ENCODE assay signal across 24 cellular contexts in genomic region chr1:94677714-94678113, GRCh38.
"Had no signal": no experiment of that assay in that cellular context is flagged by ENCODE, and none has a peak within 500 bp of the region (broad histone marks: within the 10 kb centered on the region; RNA-seq: fewer than 3 reads in every experiment).

No MANE protein-coding gene starts in this region.

- H3K27ac Mint-ChIP-seq: activated CD8-positive, alpha-beta T cell treated with anti-CD3 and anti-CD28 coated beads, Interleukin-2, amount 10 ng/mL, durations not matched to agents 7 days and 5 days; activated naive CD8-positive, alpha-beta T cell treated with anti-CD3 and anti-CD28 coated beads, Interleukin-2, amount 50 U/mL, for 24 hours; activated T-helper 1 cell treated with anti-CD3 and anti-CD28 coated beads, Interleukin-12 subunit alpha, Interleukin-12 subunit beta, Interleukin-2, Interleukin-4 antibody, amounts not matched to agents 30 ng/mL and 10 ng/mL and 1 ng/mL, durations not matched to agents 14 hours and 24 hours and 36 hours; brain; dendritic cell treated with granulocyte-macrophage colony-stimulating factor and Interleukin-4, amounts not matched to agents 40 ng/mL and 50 ng/mL, for 4 days; naive thymus-derived CD4-positive, alpha-beta T cell; T-helper 2 cell treated with Interferon-gamma antibody and Interleukin-4, amounts not matched to agents 5 μg/mL and 100 μg/mL, for 36 hours had no signal

- H3K4me1 ChIP-seq: foreskin keratinocyte had no signal

- H3K9me3 ChIP-seq: neutrophil, ovary, transverse colon had no signal

- H3K36me3 Mint-ChIP-seq: brain; naive thymus-derived CD4-positive, alpha-beta T cell had no signal

- DNase-seq: activated CD4-positive, alpha-beta T cell treated with anti-CD3 and anti-CD28 coated beads for 1 hour; activated CD4-positive, alpha-beta T cell treated with anti-CD3 and anti-CD28 coated beads, Interleukin-2, amount 50 U/mL, for 1 hour; activated CD8-positive, alpha-beta T cell treated with anti-CD3 and anti-CD28 coated beads, Interleukin-2, amount 10 ng/mL, durations not matched to agents 7 days and 5 days; activated gamma-delta T cell; activated naive CD4-positive, alpha-beta T cell treated with anti-CD3 and anti-CD28 coated beads, Interleukin-2, amount 50 U/mL, for 16 hours; activated naive CD8-positive, alpha-beta T cell treated with anti-CD3 and anti-CD28 coated beads, Interleukin-2, amount 50 U/mL, for 24 hours; anterior cingulate cortex; effector CD4-positive, alpha-beta T cell; foreskin keratinocyte; naive thymus-derived CD4-positive, alpha-beta T cell; ovary; stimulated activated CD4-positive, alpha-beta T cell treated with anti-CD3 and anti-CD28 coated beads, Interleukin-4, amount 100 ng/mL, for 4 hours; stimulated activated naive CD8-positive, alpha-beta T cell treated with anti-CD3 and anti-CD28 coated beads, Interleukin-15, Interleukin-2, amounts not matched to agents 100 U/mL and 50 U/mL, for 24 hours; substantia nigra; transverse colon; WERI-Rb-1 had no signal

- H3K27me3 ChIP-seq: foreskin keratinocyte, neutrophil, ovary, transverse colon had no signal

- H3K9me3 Mint-ChIP-seq: activated naive CD8-positive, alpha-beta T cell treated with anti-CD3 and anti-CD28 coated beads, Interleukin-2, amount 50 U/mL, for 24 hours; activated T-helper 1 cell treated with anti-CD3 and anti-CD28 coated beads, Interleukin-12 subunit alpha, Interleukin-12 subunit beta, Interleukin-2, Interleukin-4 antibody, amounts not matched to agents 30 ng/mL and 10 ng/mL and 1 ng/mL, durations not matched to agents 14 hours and 24 hours and 36 hours; dendritic cell treated with granulocyte-macrophage colony-stimulating factor and Interleukin-4, amounts not matched to agents 40 ng/mL and 50 ng/mL, for 4 days; T-helper 2 cell treated with Interferon-gamma antibody and Interleukin-4, amounts not matched to agents 5 μg/mL and 100 μg/mL, for 36 hours had no signal

- H3K4me3 Mint-ChIP-seq: activated CD8-positive, alpha-beta T cell treated with anti-CD3 and anti-CD28 coated beads, Interleukin-2, amount 10 ng/mL, durations not matched to agents 7 days and 5 days; activated naive CD8-positive, alpha-beta T cell treated with anti-CD3 and anti-CD28 coated beads, Interleukin-2, amount 50 U/mL, for 24 hours; activated T-helper 1 cell treated with anti-CD3 and anti-CD28 coated beads, Interleukin-12 subunit alpha, Interleukin-12 subunit beta, Interleukin-2, Interleukin-4 antibody, amounts not matched to agents 30 ng/mL and 10 ng/mL and 1 ng/mL, durations not matched to agents 14 hours and 24 hours and 36 hours; brain; dendritic cell treated with granulocyte-macrophage colony-stimulating factor and Interleukin-4, amounts not matched to agents 40 ng/mL and 50 ng/mL, for 4 days; T-helper 2 cell treated with Interferon-gamma antibody and Interleukin-4, amounts not matched to agents 5 μg/mL and 100 μg/mL, for 36 hours had no signal

- H3K4me1 Mint-ChIP-seq: activated naive CD8-positive, alpha-beta T cell treated with anti-CD3 and anti-CD28 coated beads, Interleukin-2, amount 50 U/mL, for 24 hours had no signal

- H3K27ac ChIP-seq: foreskin keratinocyte, neutrophil, ovary, WERI-Rb-1 had no signal

- FAIRE-seq: urothelium cell line had no signal

- H3K4me3 ChIP-seq: lung, ovary, transverse colon had no signal

- H3K36me3 ChIP-seq: neutrophil, ovary, transverse colon, WERI-Rb-1 had no signal

- H3K27me3 Mint-ChIP-seq: brain had no signal

- ATAC-seq: activated CD8-positive, alpha-beta T cell treated with anti-CD3 and anti-CD28 coated beads, Interleukin-2, amount 10 ng/mL, durations not matched to agents 7 days and 5 days; activated naive CD8-positive, alpha-beta T cell treated with anti-CD3 and anti-CD28 coated beads, Interleukin-2, amount 50 U/mL, for 24 hours; foreskin keratinocyte; left lobe of liver; naive thymus-derived CD4-positive, alpha-beta T cell; stimulated activated naive CD8-positive, alpha-beta T cell treated with anti-CD3 and anti-CD28 coated beads, Interleukin-15, Interleukin-2, amounts not matched to agents 100 U/mL and 50 U/mL, for 24 hours had no signal
